ENCODE assay signal across 26 cellular contexts in genomic region chr7:77265666-77266065, GRCh38.
"Had no signal": no experiment of that assay in that cellular context is flagged by ENCODE, and none has a peak within 500 bp of the region (broad histone marks: within the 10 kb centered on the region; RNA-seq: fewer than 3 reads in every experiment).

No MANE protein-coding gene starts in this region.

- H3K4me1 Mint-ChIP-seq: endodermal cell had no signal

- DNase-seq: activated CD4-positive, alpha-beta T cell treated with anti-CD3 and anti-CD28 coated beads for 1 hour; activated CD4-positive, alpha-beta T cell treated with anti-CD3 and anti-CD28 coated beads, Interleukin-2, amount 50 U/mL, for 1 hour; activated naive CD4-positive, alpha-beta T cell treated with Interleukin-2 at 50 U/mL for 16 hours; activated naive CD8-positive, alpha-beta T cell treated with anti-CD3 and anti-CD28 coated beads for 36 hours; amniotic stem cell; endodermal cell; heart left ventricle; left cardiac atrium; occipital lobe; posterior cingulate gyrus; stimulated activated CD4-positive, alpha-beta T cell treated with anti-CD3 and anti-CD28 coated beads, Interleukin-2, amount 100 ng/mL, for 48 hours; stimulated activated CD8-positive, alpha-beta memory T cell treated with anti-CD3 and anti-CD28 coated beads, Interleukin-4, amount 100 ng/mL, for 48 hours; stimulated activated naive CD4-positive, alpha-beta T cell; T-cell; WERI-Rb-1 had no signal

- H3K4me3 ChIP-seq: breast epithelium, coronary artery, heart left ventricle, thoracic aorta, vagina had no signal

- H3K36me3 ChIP-seq: breast epithelium, thoracic aorta, WERI-Rb-1 had no signal

- H3K27me3 Mint-ChIP-seq: activated naive CD8-positive, alpha-beta T cell treated with anti-CD3 and anti-CD28 coated beads for 36 hours; T-cell; type B pancreatic cell had no signal

- H3K9me3 ChIP-seq: breast epithelium, heart left ventricle, thoracic aorta, vagina had no signal

- ATAC-seq: heart left ventricle, sciatic nerve, T-cell had no signal

- H3K27ac ChIP-seq: breast epithelium, coronary artery, epithelial cell of prostate, heart left ventricle, thoracic aorta, vagina, WERI-Rb-1 had no signal

- H3K27ac Mint-ChIP-seq: endodermal cell; T-cell; T-helper 2 cell treated with Interferon-gamma antibody and Interleukin-4, amounts not matched to agents 5 μg/mL and 100 μg/mL, for 36 hours; type B pancreatic cell had no signal

- H3K36me3 Mint-ChIP-seq: activated naive CD8-positive, alpha-beta T cell treated with anti-CD3 and anti-CD28 coated beads for 36 hours; type B pancreatic cell had no signal

- H3K27me3 ChIP-seq: breast epithelium, heart left ventricle, vagina had no signal

- FAIRE-seq: islet of Langerhans, TTC549 had no signal

- H3K4me1 ChIP-seq: breast epithelium, vagina had no signal

- H3K9me3 Mint-ChIP-seq: activated naive CD8-positive, alpha-beta T cell treated with anti-CD3 and anti-CD28 coated beads for 36 hours; endodermal cell; neural crest cell; T-cell; T-helper 2 cell treated with Interferon-gamma antibody and Interleukin-4, amounts not matched to agents 5 μg/mL and 100 μg/mL, for 36 hours; type B pancreatic cell had no signal

- H3K4me3 Mint-ChIP-seq: activated naive CD8-positive, alpha-beta T cell treated with anti-CD3 and anti-CD28 coated beads for 36 hours; endodermal cell; neural crest cell; T-cell; T-helper 2 cell treated with Interferon-gamma antibody and Interleukin-4, amounts not matched to agents 5 μg/mL and 100 μg/mL, for 36 hours; type B pancreatic cell had no signal
